In genomic region chr1:179706339-179706941, GRCh38 we compare ENCODE assay signal across 9 cellular contexts. TPM values are rescaled to one million over a fixed set of nuclear protein-coding genes. Genes with fewer than 3 reads are reported as not detected.
DNase-seq lines count a peak whose midpoint lies in the region; ATAC-seq and TF ChIP-seq lines count a peak whose summit lies in the region.
"Had no signal": no experiment of that assay in that cellular context is flagged by ENCODE, and none has a peak within 500 bp of the region (broad histone marks: within the 10 kb centered on the region; RNA-seq: fewer than 3 reads in every experiment).

No MANE protein-coding gene starts in this region.

- H3K9me3 Mint-ChIP-seq in activated T-cell treated with anti-CD3 and anti-CD28 coated beads, Interleukin-2, amount 50 U/mL, for 72 hours, result no peaks in the 10 kb centered on the region
- H3K9me3 Mint-ChIP-seq: activated naive CD4-positive, alpha-beta T cell treated with anti-CD3 and anti-CD28 coated beads, Interleukin-2, amount 50 U/mL, for 24 hours had no signal

- DNase-seq in DMS79 treated with DMSO at 0.1 percent for 48 hours (lab: John Stamatoyannopoulos, UW) (peak; percentile 72), OCI-M1 (lab: John Stamatoyannopoulos, UW) (peak; percentile 77), foreskin melanocyte (peak; percentile 35), putamen (ENCODE audit: low spot score) (peak; percentile 59), omental fat pad (ENCODE audit: low spot score) (no peak)
- DNase-seq in activated T-cell treated with anti-CD3 and anti-CD28 coated beads, Interleukin-2, amount 50 U/mL, for 72 hours, result peak; percentile 64 to 67
- DNase-seq in NK-92 treated with Interleukin-12 subunit alpha and Interleukin-12 subunit beta, amount 100 ng/mL, for 24 hours (lab: John Stamatoyannopoulos, UW), result no peak

- no peak overlapping the region for H3K27ac Mint-ChIP-seq in activated T-cell treated with anti-CD3 and anti-CD28 coated beads, Interleukin-2, amount 50 U/mL, for 72 hours
- H3K27ac Mint-ChIP-seq: activated naive CD4-positive, alpha-beta T cell treated with anti-CD3 and anti-CD28 coated beads, Interleukin-2, amount 50 U/mL, for 24 hours had no signal

- no peak overlapping the region for H3K4me3 Mint-ChIP-seq in activated T-cell treated with anti-CD3 and anti-CD28 coated beads, Interleukin-2, amount 50 U/mL, for 72 hours
- H3K4me3 Mint-ChIP-seq: activated naive CD4-positive, alpha-beta T cell treated with anti-CD3 and anti-CD28 coated beads, Interleukin-2, amount 50 U/mL, for 24 hours had no signal

- peak in 1 of 2 donors; percentile 37 for ATAC-seq in activated T-cell treated with anti-CD3 and anti-CD28 coated beads, Interleukin-2, amount 50 U/mL, for 72 hours (replicated peaks in 1 of 2)
- no peak for ATAC-seq in omental fat pad (ENCODE audit: low FRiP score)

- no peaks in the 10 kb centered on the region for H3K27me3 Mint-ChIP-seq in activated T-cell treated with anti-CD3 and anti-CD28 coated beads, Interleukin-2, amount 50 U/mL, for 72 hours (ENCODE audit: low read depth)
- H3K27me3 Mint-ChIP-seq: activated naive CD4-positive, alpha-beta T cell treated with anti-CD3 and anti-CD28 coated beads, Interleukin-2, amount 50 U/mL, for 24 hours had no signal

- TF ChIP-seq EP300 in Ishikawa (IDR thresholded peaks at IDR 0.05; ENCODE audit: borderline replicate concordance), result no peak

- H3K36me3 Mint-ChIP-seq in activated T-cell treated with anti-CD3 and anti-CD28 coated beads, Interleukin-2, amount 50 U/mL, for 72 hours (ENCODE audit: insufficient read depth in 2 of 2), result no peaks in the 10 kb centered on the region
- H3K36me3 Mint-ChIP-seq: activated naive CD4-positive, alpha-beta T cell treated with anti-CD3 and anti-CD28 coated beads, Interleukin-2, amount 50 U/mL, for 24 hours had no signal

- no peak for TF ChIP-seq CTCF in omental fat pad (IDR thresholded peaks at IDR 0.05)

- TF ChIP-seq RAD21 in Ishikawa (IDR thresholded peaks at IDR 0.05; ENCODE audit: low read depth), result peak; percentile 93

- peaks cover 12% of the 10 kb centered on the region for H3K4me1 Mint-ChIP-seq in activated T-cell treated with anti-CD3 and anti-CD28 coated beads, Interleukin-2, amount 50 U/mL, for 72 hours (ENCODE audit: low read depth)

TF ChIP-seq in Ishikawa, 13 proteins besides CTCF, POLR2A, EP300 and RAD21:
- TF ChIP-seq TCF12 (IDR thresholded peaks at IDR 0.05; ENCODE audit: low read depth) (no peak), REST (IDR thresholded peaks at IDR 0.05; ENCODE audit: low read depth) (no peak), NFIC (IDR thresholded peaks at IDR 0.05) (no peak), CEBPB (IDR thresholded peaks at IDR 0.05) (no peak), FOXM1 (IDR thresholded peaks at IDR 0.05; ENCODE audit: borderline replicate concordance, low read depth) (no peak), TAF1 (IDR thresholded peaks at IDR 0.05; ENCODE audit: low read depth) (no peak), TEAD4 (IDR thresholded peaks at IDR 0.05) (no peak), ZBTB7A (IDR thresholded peaks at IDR 0.05; ENCODE audit: low read depth) (no peak), CREB1 (IDR thresholded peaks at IDR 0.05; ENCODE audit: low read depth) (no peak), EGR1 (IDR thresholded peaks at IDR 0.05) (no peak), YY1 (IDR thresholded peaks at IDR 0.05; ENCODE audit: low read depth) (no peak)
- TF ChIP-seq, protein P1, sequence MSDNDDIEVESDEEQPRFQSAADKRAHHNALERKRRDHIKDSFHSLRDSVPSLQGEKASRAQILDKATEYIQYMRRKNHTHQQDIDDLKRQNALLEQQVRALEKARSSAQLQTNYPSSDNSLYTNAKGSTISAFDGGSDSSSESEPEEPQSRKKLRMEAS (IDR thresholded peaks at IDR 0.05), result no peak
- TF ChIP-seq, protein P2, sequence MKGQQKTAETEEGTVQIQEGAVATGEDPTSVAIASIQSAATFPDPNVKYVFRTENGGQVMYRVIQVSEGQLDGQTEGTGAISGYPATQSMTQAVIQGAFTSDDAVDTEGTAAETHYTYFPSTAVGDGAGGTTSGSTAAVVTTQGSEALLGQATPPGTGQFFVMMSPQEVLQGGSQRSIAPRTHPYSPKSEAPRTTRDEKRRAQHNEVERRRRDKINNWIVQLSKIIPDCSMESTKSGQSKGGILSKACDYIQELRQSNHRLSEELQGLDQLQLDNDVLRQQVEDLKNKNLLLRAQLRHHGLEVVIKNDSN (IDR thresholded peaks at IDR 0.05), result no peak

RNA-seq across cellular contexts. Expression of gene FAM163A, which starts 36.7 kb away (rescaled TPM):
- total RNA-seq in activated T-cell treated with anti-CD3 and anti-CD28 coated beads, Interleukin-2, amount 50 U/mL, for 72 hours, result not detected
- under 1 TPM in 2 of 4 donors, not detected in 2; 0.13 to 0.56 TPM for total RNA-seq in omental fat pad

Comparison
In these comparisons a context has a peak if more than half of its experiments do, and no peak if none do; other contexts are left out.
1. DNase-seq: peak in DMS79 treated with DMSO at 0.1 percent for 48 hours (single experiment), OCI-M1 (single experiment), activated T-cell treated with anti-CD3 and anti-CD28 coated beads, Interleukin-2, amount 50 U/mL, for 72 hours (2 of 2), foreskin melanocyte (single experiment) and putamen (single experiment); none in NK-92 treated with Interleukin-12 subunit alpha and Interleukin-12 subunit beta, amount 100 ng/mL, for 24 hours (single experiment) and omental fat pad (single experiment).